Comparison of ENCODE assay signal across 18 cellular contexts in the genomic region with DNA sequence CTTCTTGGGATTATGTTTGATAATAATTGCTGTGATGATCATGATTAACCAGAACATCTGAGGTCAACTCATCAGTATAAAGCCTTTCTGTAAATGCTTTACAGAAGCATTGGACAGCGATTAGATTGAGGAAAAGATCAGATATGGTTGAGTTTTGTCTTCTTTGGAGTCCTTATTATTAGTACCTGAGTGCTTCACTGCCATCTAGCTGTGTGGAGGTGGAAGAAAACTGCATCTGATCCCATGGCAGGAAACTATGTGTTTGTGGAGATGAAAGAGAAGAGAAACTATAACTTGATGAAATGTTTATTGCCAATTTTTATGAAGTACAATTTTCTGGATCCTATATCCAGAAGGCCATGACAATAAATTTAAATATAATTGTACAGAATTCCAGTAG. TPM values are rescaled to one million over a fixed set of nuclear protein-coding genes. Genes with fewer than 3 reads are reported as not detected.
DNase-seq lines count a peak whose midpoint lies in the region; ATAC-seq, FAIRE-seq and TF ChIP-seq lines count a peak whose summit lies in the region.
"Had no signal": no experiment of that assay in that cellular context is flagged by ENCODE, and none has a peak within 500 bp of the region (broad histone marks: within the 10 kb centered on the region; RNA-seq: fewer than 3 reads in every experiment).

No MANE protein-coding gene starts in this region.

- H3K27ac Mint-ChIP-seq in HFFc6: no peak overlapping the region
- H3K27ac Mint-ChIP-seq: activated naive CD4-positive, alpha-beta T cell treated with anti-CD3 and anti-CD28 coated beads, Interleukin-2, amount 50 U/mL, for 72 hours had no signal

- no peaks in the 10 kb centered on the region for H3K79me2 ChIP-seq in PC-3 (ENCODE audit: low read length)
- H3K79me2 ChIP-seq: parathyroid adenoma had no signal

- no peak overlapping the region for H3K4me2 ChIP-seq in PC-3 (ENCODE audit: low read length)

- no peak for DNase-seq in D721Med (ENCODE audit: insufficient read length, low spot score)
- no peak for DNase-seq in HFFc6
- peak; percentile 40 for DNase-seq in PC-3
- peak; percentile 31 for DNase-seq in epithelial cell of esophagus (ENCODE audit: low read depth)
- no peak for DNase-seq in right cardiac atrium
- no peak for DNase-seq in EL
- DNase-seq in activated CD8-positive, alpha-beta memory T cell treated with anti-CD3 and anti-CD28 coated beads for 24 hours: no peak
- DNase-seq: CD8-positive, alpha-beta memory T cell; NCI-H2029; NK-92 treated with Interleukin-12 subunit alpha and Interleukin-12 subunit beta, amount 100 ng/mL, for 24 hours; T-helper 2 cell; tibial artery had no signal

- no peaks in the 10 kb centered on the region for H3F3A ChIP-seq in PC-3 (ENCODE audit: low read length, unreplicated experiment)

- CTCF ChIA-PET in PC-3 (lab: Charles Lee): interaction anchor here (1.0 kb wide), 1 partner anchor 160 kb away, joined by 4 read pairs; no protein-coding TSS in a partner anchor

- no peak overlapping the region for H3K9ac ChIP-seq in PC-3 (ENCODE audit: low read length)
- H3K9ac ChIP-seq: parathyroid adenoma had no signal

- H3K9me2 ChIP-seq in PC-3 (replicated peaks; ENCODE audit: low read length): no peaks in the 10 kb centered on the region

- no peaks in the 10 kb centered on the region for H4K20me1 ChIP-seq in PC-3 (ENCODE audit: low read length)

- 20% methylated on average over 1 of the region's 1 CpG for WGBS in right cardiac atrium

- H3K4me3 Mint-ChIP-seq in HFFc6: no peak overlapping the region
- H3K4me3 Mint-ChIP-seq: CD8-positive, alpha-beta memory T cell had no signal

- no peak for ATAC-seq in PC-3
- ATAC-seq in right cardiac atrium: no peak
- no peak for ATAC-seq in GM18519 (IDR thresholded peaks at IDR 0.05; ENCODE audit: low FRiP score, unreplicated experiment)
- ATAC-seq: activated naive CD4-positive, alpha-beta T cell treated with anti-CD3 and anti-CD28 coated beads, Interleukin-2, amount 50 U/mL, for 72 hours had no signal

- H3K9me3 Mint-ChIP-seq in HFFc6: peaks cover 11% of the 10 kb centered on the region

- H3K36me3 Mint-ChIP-seq in HFFc6 (ENCODE audit: low read depth): no peaks in the 10 kb centered on the region
- H3K36me3 Mint-ChIP-seq: activated naive CD4-positive, alpha-beta T cell treated with anti-CD3 and anti-CD28 coated beads, Interleukin-2, amount 50 U/mL, for 72 hours had no signal

- H3K27ac ChIP-seq in PC-3 (ENCODE audit: low read length) (no peak overlapping the region), right cardiac atrium (ENCODE audit: low read length) (no peak overlapping the region)
- H3K27ac ChIP-seq: parathyroid adenoma, tibial artery had no signal

- H3K4me1 Mint-ChIP-seq in HFFc6 (ENCODE audit: low read depth): no peaks in the 10 kb centered on the region
- H3K4me1 Mint-ChIP-seq: CD8-positive, alpha-beta memory T cell had no signal

- H3K4me3 ChIP-seq in PC-3 (ENCODE audit: low read length) (no peak overlapping the region), epithelial cell of esophagus (ENCODE audit: low read length) (no peak overlapping the region), right cardiac atrium (ENCODE audit: low read length) (no peak overlapping the region)
- H3K4me3 ChIP-seq: tibial artery had no signal

- no peaks in the 10 kb centered on the region for H3K36me3 ChIP-seq in PC-3 (ENCODE audit: low read depth, low read length)
- H3K36me3 ChIP-seq: tibial artery had no signal

- FAIRE-seq in D721Med (lab: Jason Lieb, UNC): no peak
- FAIRE-seq: GM12891, GM19239, H54 had no signal

- no TSS peak for BruUV-seq in PC-3 (replicated peaks; lab: Mats Ljungman, UMichigan)

- TF ChIP-seq CTCF in D721Med (IDR thresholded peaks at IDR 0.05; ENCODE audit: insufficient read depth, missing control alignments) (peak; percentile 24), HFFc6 (IDR thresholded peaks at IDR 0.05) (peak; percentile 14; the same call in 1 of the 2 replicates), PC-3 (conservative IDR thresholded peaks at IDR 0.05; ENCODE audit: low read depth, low read length) (peak; percentile 70), epithelial cell of esophagus (IDR thresholded peaks at IDR 0.05; ENCODE audit: insufficient read depth, low read depth, low read length, missing control alignments) (peak; percentile 59)

- H3K4me1 ChIP-seq in PC-3 (ENCODE audit: insufficient read depth, low read length): no peaks in the 10 kb centered on the region
- no peaks in the 10 kb centered on the region for H3K4me1 ChIP-seq in right cardiac atrium (ENCODE audit: control insufficient read depth, insufficient read depth, low read length)
- H3K4me1 ChIP-seq: parathyroid adenoma, tibial artery had no signal

- POLR2A ChIA-PET in PC-3 (lab: Charles Lee; ENCODE audit: unreplicated experiment): interaction anchor here (0.6 kb wide), 1 partner anchor 110 kb away, joined by 3 read pairs; no protein-coding TSS in a partner anchor

- no peak overlapping the region for H2AFZ ChIP-seq in PC-3 (ENCODE audit: low read length)
- H2AFZ ChIP-seq: parathyroid adenoma had no signal

- H3K27me3 ChIP-seq in PC-3 (ENCODE audit: low read length): peaks cover 5% of the 10 kb centered on the region; the same call in 1 of the 2 replicates
- H3K27me3 ChIP-seq in right cardiac atrium (ENCODE audit: control insufficient read depth, insufficient read depth): no peaks in the 10 kb centered on the region
- H3K27me3 ChIP-seq: tibial artery had no signal

- H3K27me3 Mint-ChIP-seq in HFFc6 (ENCODE audit: insufficient read depth): no peaks in the 10 kb centered on the region

- intact Hi-C loops in PC-3 (cut with micrococcal nuclease): loop anchor here (5.0 kb wide), 2 partner anchors 121 to 206 kb away; no protein-coding TSS in a partner anchor
- intact Hi-C loops in right cardiac atrium (cut with DNase I): no loop called here

- H3K9me3 ChIP-seq in PC-3 (ENCODE audit: low read length): no peaks in the 10 kb centered on the region
- H3K9me3 ChIP-seq in right cardiac atrium (ENCODE audit: control insufficient read depth, low read length): no peaks in the 10 kb centered on the region
- H3K9me3 ChIP-seq: tibial artery had no signal

RNA-seq across cellular contexts. Expression of a gene that starts 11.4 kb away (rescaled TPM):
- not detected for total RNA-seq in HFFc6 (2021; fragmentation: NEBNext Ultra II Directional; extraction: Animal tissue kit (Norgen Biotek cat#: 25700))
- not detected in 2 replicates for total RNA-seq in PC-3 (2014; rRNA removed)
- not detected for total RNA-seq in right cardiac atrium
- not detected for polyA plus RNA-seq in right cardiac atrium
- total RNA-seq: activated naive CD4-positive, alpha-beta T cell treated with anti-CD3 and anti-CD28 coated beads, Interleukin-2, amount 50 U/mL, for 72 hours; CD8-positive, alpha-beta memory T cell had no signal
- polyA plus RNA-seq: CD8-positive, alpha-beta memory T cell had no signal

RNA-seq across cellular contexts. Expression of a gene that starts 23.4 kb away (rescaled TPM):
- total RNA-seq in HFFc6 (2021; fragmentation: NEBNext Ultra II Directional; extraction: Animal tissue kit (Norgen Biotek cat#: 25700)): under 1 TPM in 1 of 6 experiments, not detected in 5; 0.02 TPM
- total RNA-seq in PC-3 (2014; rRNA removed) (not detected in 2 replicates), right cardiac atrium (not detected)
- 0.05 TPM for polyA plus RNA-seq in right cardiac atrium
- total RNA-seq: activated naive CD4-positive, alpha-beta T cell treated with anti-CD3 and anti-CD28 coated beads, Interleukin-2, amount 50 U/mL, for 72 hours; CD8-positive, alpha-beta memory T cell had no signal
- polyA plus RNA-seq: CD8-positive, alpha-beta memory T cell had no signal

Comparison
In these comparisons a context has a peak if more than half of its experiments do, and no peak if none do; other contexts are left out.
1. DNase-seq: peak in PC-3 (single experiment) and epithelial cell of esophagus (single experiment); none in D721Med (single experiment), HFFc6 (single experiment), right cardiac atrium (0 of 3), EL (single experiment) and activated CD8-positive, alpha-beta memory T cell treated with anti-CD3 and anti-CD28 coated beads for 24 hours (single experiment).
2. CTCF ChIP-seq: peak in every context shown above with its lines; median percentile 70 in PC-3; 59 in epithelial cell of esophagus; 24 in D721Med; 14 in HFFc6.